ENCODE assay signal across 6 cellular contexts in genomic region chr4:93053140-93053539, GRCh38.
"Had no signal": no experiment of that assay in that cellular context is flagged by ENCODE, and none has a peak within 500 bp of the region (broad histone marks: within the 10 kb centered on the region; RNA-seq: fewer than 3 reads in every experiment).

No MANE protein-coding gene starts in this region.

- H3K27ac ChIP-seq: HL-60, KMS-11 had no signal

- DNase-seq: Karpas-422, KBM-7, KG1 had no signal

- H3K4me2 ChIP-seq: KMS-11 had no signal

- FAIRE-seq: HTR-8/SVneo had no signal

- H3K9ac ChIP-seq: KMS-11 had no signal
